ENCODE assay signal across 1 cellular context in the genomic region with DNA sequence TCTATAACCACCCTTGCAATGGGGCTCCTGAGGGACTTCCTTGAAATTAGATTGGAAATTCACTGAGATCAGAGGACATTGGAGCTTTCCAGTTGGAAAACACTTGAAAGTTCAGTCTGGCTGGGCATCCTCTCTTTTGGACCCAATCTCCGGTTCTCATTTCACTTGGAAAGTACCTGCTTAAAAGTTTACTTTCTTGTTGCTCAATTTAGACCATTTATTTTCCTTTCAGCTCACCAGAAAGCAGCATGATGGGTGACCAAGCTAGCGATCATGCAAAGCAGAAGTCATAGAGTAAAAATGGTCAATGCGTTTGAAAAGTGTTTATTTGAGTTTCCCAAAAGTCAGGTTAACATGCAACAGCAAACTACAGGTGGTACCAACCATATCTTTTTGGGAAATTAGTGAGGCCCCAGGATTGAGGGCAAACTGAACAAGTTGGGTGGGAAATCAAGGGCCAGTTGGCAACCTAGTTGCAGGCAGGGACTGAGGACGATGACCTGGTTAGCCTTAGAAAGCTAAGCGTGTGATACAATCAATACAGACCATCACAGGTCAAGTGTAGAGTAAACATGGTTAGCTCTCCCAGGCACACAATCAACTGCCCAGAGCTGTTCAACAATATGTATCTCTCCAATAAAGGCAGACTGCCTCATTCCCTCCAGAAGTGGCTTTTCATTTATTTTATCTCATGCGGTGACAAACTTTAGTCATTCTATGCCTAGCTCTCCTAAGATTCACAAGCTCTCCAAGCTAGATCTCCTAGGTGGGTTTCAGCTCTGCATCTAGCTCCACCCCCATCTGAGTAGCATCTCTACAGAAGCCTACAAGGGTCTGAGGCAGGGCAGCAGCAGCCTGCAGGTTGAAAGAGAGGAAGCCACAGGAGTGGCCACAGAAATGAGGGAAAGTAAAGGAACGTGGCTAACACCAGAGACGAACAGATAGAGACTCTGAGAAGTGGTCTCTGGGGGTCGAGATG.
TF ChIP-seq lines count a peak whose summit lies in the region.

No MANE protein-coding gene starts in this region.

TF ChIP-seq in HepG2, 621 proteins besides CTCF, POLR2A, EP300 and RAD21 (continued from another document and continues in another):
- TF ChIP-seq PBX2 (CRISPR knock-in tag; IDR thresholded peaks at IDR 0.05): no peak
- no peak for TF ChIP-seq ZNF354B (CRISPR knock-in tag; IDR thresholded peaks at IDR 0.05)
- TF ChIP-seq, protein P1, sequence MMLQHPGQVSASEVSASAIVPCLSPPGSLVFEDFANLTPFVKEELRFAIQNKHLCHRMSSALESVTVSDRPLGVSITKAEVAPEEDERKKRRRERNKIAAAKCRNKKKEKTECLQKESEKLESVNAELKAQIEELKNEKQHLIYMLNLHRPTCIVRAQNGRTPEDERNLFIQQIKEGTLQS (CRISPR knock-in tag; IDR thresholded peaks at IDR 0.05): no peak
- no peak for TF ChIP-seq ZNF121 (CRISPR knock-in tag; IDR thresholded peaks at IDR 0.05)
- no peak for TF ChIP-seq FOXC1 (CRISPR knock-in tag; IDR thresholded peaks at IDR 0.05; ENCODE audit: borderline replicate concordance)
- 0 out of 2 replicates have a peak, but pooled peaks have one; percentile 27 for TF ChIP-seq ZMYM3 (CRISPR knock-in tag; IDR thresholded peaks at IDR 0.05)
- TF ChIP-seq HDAC6 (IDR thresholded peaks at IDR 0.05; ENCODE audit: low read depth, low read length): no peak
- no peak for TF ChIP-seq ZNF580 (CRISPR knock-in tag; IDR thresholded peaks at IDR 0.05; ENCODE audit: borderline replicate concordance, low read depth)
- peak; percentile 50; the same call in 1 of the 2 replicates for TF ChIP-seq KAT2B (IDR thresholded peaks at IDR 0.05; ENCODE audit: borderline replicate concordance, low read depth, low read length)
- no peak for TF ChIP-seq ZNF564 (CRISPR knock-in tag; IDR thresholded peaks at IDR 0.05)
- no peak for TF ChIP-seq BHLHE40 (IDR thresholded peaks at IDR 0.05; ENCODE audit: low read length)
- no peak for TF ChIP-seq PREB (CRISPR knock-in tag; IDR thresholded peaks at IDR 0.05)
- TF ChIP-seq RXRB (CRISPR knock-in tag; IDR thresholded peaks at IDR 0.05; ENCODE audit: borderline replicate concordance): peak; percentile 89
- no peak for TF ChIP-seq ZNF672 (CRISPR knock-in tag; IDR thresholded peaks at IDR 0.05)
- TF ChIP-seq ZNF136 (CRISPR knock-in tag; IDR thresholded peaks at IDR 0.05; ENCODE audit: low read depth): no peak
- TF ChIP-seq, protein P2, sequence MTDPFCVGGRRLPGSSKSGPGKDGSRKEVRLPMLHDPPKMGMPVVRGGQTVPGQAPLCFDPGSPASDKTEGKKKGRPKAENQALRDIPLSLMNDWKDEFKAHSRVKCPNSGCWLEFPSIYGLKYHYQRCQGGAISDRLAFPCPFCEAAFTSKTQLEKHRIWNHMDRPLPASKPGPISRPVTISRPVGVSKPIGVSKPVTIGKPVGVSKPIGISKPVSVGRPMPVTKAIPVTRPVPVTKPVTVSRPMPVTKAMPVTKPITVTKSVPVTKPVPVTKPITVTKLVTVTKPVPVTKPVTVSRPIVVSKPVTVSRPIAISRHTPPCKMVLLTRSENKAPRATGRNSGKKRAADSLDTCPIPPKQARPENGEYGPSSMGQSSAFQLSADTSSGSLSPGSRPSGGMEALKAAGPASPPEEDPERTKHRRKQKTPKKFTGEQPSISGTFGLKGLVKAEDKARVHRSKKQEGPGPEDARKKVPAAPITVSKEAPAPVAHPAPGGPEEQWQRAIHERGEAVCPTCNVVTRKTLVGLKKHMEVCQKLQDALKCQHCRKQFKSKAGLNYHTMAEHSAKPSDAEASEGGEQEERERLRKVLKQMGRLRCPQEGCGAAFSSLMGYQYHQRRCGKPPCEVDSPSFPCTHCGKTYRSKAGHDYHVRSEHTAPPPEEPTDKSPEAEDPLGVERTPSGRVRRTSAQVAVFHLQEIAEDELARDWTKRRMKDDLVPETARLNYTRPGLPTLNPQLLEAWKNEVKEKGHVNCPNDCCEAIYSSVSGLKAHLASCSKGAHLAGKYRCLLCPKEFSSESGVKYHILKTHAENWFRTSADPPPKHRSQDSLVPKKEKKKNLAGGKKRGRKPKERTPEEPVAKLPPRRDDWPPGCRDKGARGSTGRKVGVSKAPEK (CRISPR knock-in tag; IDR thresholded peaks at IDR 0.05; ENCODE audit: borderline replicate concordance): peak; percentile 62; the same call in 1 of the 2 replicates
- TF ChIP-seq, protein P3, sequence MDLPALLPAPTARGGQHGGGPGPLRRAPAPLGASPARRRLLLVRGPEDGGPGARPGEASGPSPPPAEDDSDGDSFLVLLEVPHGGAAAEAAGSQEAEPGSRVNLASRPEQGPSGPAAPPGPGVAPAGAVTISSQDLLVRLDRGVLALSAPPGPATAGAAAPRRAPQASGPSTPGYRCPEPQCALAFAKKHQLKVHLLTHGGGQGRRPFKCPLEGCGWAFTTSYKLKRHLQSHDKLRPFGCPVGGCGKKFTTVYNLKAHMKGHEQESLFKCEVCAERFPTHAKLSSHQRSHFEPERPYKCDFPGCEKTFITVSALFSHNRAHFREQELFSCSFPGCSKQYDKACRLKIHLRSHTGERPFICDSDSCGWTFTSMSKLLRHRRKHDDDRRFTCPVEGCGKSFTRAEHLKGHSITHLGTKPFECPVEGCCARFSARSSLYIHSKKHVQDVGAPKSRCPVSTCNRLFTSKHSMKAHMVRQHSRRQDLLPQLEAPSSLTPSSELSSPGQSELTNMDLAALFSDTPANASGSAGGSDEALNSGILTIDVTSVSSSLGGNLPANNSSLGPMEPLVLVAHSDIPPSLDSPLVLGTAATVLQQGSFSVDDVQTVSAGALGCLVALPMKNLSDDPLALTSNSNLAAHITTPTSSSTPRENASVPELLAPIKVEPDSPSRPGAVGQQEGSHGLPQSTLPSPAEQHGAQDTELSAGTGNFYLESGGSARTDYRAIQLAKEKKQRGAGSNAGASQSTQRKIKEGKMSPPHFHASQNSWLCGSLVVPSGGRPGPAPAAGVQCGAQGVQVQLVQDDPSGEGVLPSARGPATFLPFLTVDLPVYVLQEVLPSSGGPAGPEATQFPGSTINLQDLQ (CRISPR knock-in tag; IDR thresholded peaks at IDR 0.05): no peak
- TF ChIP-seq FOXP1 (IDR thresholded peaks at IDR 0.05): no peak
- TF ChIP-seq FOXP1 (CRISPR knock-in tag; IDR thresholded peaks at IDR 0.05): peak; percentile 68
- TF ChIP-seq ZNF350 (CRISPR knock-in tag; IDR thresholded peaks at IDR 0.05; ENCODE audit: borderline replicate concordance, low read depth): no peak
- TF ChIP-seq ZNF20 (CRISPR knock-in tag; IDR thresholded peaks at IDR 0.05): no peak
- no peak for TF ChIP-seq CBFB (CRISPR knock-in tag; IDR thresholded peaks at IDR 0.05)
- no peak for TF ChIP-seq PPARG (CRISPR knock-in tag; conservative IDR thresholded peaks at IDR 0.05)
- no peak; the same call in 1 of the 2 replicates for TF ChIP-seq RCOR2 (CRISPR knock-in tag; IDR thresholded peaks at IDR 0.05)
- TF ChIP-seq PHF20 (CRISPR knock-in tag; IDR thresholded peaks at IDR 0.05): no peak
- TF ChIP-seq PBX3 (CRISPR knock-in tag; IDR thresholded peaks at IDR 0.05; ENCODE audit: borderline replicate concordance): no peak
- TF ChIP-seq SRSF1 (optimal IDR thresholded peaks at IDR 0.05; ENCODE audit: low read depth, low read length): no peak
- TF ChIP-seq ZBTB21 (CRISPR knock-in tag; IDR thresholded peaks at IDR 0.05): no peak
- TF ChIP-seq HNRNPL (IDR thresholded peaks at IDR 0.05; ENCODE audit: low read depth, low read length): no peak
- TF ChIP-seq, protein P4, sequence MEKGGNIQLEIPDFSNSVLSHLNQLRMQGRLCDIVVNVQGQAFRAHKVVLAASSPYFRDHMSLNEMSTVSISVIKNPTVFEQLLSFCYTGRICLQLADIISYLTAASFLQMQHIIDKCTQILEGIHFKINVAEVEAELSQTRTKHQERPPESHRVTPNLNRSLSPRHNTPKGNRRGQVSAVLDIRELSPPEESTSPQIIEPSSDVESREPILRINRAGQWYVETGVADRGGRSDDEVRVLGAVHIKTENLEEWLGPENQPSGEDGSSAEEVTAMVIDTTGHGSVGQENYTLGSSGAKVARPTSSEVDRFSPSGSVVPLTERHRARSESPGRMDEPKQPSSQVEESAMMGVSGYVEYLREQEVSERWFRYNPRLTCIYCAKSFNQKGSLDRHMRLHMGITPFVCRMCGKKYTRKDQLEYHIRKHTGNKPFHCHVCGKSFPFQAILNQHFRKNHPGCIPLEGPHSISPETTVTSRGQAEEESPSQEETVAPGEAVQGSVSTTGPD (CRISPR knock-in tag; IDR thresholded peaks at IDR 0.05): no peak
- peak; percentile 58; the same call in 1 of the 2 replicates for TF ChIP-seq ARNTL (CRISPR knock-in tag; IDR thresholded peaks at IDR 0.05)
- no peak for TF ChIP-seq ZNF251 (CRISPR knock-in tag; IDR thresholded peaks at IDR 0.05)
- no peak for TF ChIP-seq SATB2 (CRISPR knock-in tag; IDR thresholded peaks at IDR 0.05)
- TF ChIP-seq MTF2 (CRISPR knock-in tag; IDR thresholded peaks at IDR 0.05; ENCODE audit: borderline replicate concordance): no peak
- no peak for TF ChIP-seq KAT8 (CRISPR knock-in tag; IDR thresholded peaks at IDR 0.05)
- TF ChIP-seq, protein P5, sequence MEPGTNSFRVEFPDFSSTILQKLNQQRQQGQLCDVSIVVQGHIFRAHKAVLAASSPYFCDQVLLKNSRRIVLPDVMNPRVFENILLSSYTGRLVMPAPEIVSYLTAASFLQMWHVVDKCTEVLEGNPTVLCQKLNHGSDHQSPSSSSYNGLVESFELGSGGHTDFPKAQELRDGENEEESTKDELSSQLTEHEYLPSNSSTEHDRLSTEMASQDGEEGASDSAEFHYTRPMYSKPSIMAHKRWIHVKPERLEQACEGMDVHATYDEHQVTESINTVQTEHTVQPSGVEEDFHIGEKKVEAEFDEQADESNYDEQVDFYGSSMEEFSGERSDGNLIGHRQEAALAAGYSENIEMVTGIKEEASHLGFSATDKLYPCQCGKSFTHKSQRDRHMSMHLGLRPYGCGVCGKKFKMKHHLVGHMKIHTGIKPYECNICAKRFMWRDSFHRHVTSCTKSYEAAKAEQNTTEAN (CRISPR knock-in tag; conservative IDR thresholded peaks at IDR 0.05): no peak
- no peak for TF ChIP-seq KLF11 (CRISPR knock-in tag; IDR thresholded peaks at IDR 0.05)
- TF ChIP-seq RXRA (CRISPR knock-in tag; IDR thresholded peaks at IDR 0.05): peak; percentile 72; the same call in 1 of the 2 replicates
- peak; percentile 93; the same call in 1 of the 2 replicates for TF ChIP-seq TBX3 (IDR thresholded peaks at IDR 0.05; ENCODE audit: borderline replicate concordance)
- no peak for TF ChIP-seq ZBTB26 (CRISPR knock-in tag; IDR thresholded peaks at IDR 0.05; ENCODE audit: borderline replicate concordance)
- no peak for TF ChIP-seq ZNF713 (CRISPR knock-in tag; IDR thresholded peaks at IDR 0.05)
- TF ChIP-seq, protein P6, sequence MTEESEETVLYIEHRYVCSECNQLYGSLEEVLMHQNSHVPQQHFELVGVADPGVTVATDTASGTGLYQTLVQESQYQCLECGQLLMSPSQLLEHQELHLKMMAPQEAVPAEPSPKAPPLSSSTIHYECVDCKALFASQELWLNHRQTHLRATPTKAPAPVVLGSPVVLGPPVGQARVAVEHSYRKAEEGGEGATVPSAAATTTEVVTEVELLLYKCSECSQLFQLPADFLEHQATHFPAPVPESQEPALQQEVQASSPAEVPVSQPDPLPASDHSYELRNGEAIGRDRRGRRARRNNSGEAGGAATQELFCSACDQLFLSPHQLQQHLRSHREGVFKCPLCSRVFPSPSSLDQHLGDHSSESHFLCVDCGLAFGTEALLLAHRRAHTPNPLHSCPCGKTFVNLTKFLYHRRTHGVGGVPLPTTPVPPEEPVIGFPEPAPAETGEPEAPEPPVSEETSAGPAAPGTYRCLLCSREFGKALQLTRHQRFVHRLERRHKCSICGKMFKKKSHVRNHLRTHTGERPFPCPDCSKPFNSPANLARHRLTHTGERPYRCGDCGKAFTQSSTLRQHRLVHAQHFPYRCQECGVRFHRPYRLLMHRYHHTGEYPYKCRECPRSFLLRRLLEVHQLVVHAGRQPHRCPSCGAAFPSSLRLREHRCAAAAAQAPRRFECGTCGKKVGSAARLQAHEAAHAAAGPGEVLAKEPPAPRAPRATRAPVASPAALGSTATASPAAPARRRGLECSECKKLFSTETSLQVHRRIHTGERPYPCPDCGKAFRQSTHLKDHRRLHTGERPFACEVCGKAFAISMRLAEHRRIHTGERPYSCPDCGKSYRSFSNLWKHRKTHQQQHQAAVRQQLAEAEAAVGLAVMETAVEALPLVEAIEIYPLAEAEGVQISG (CRISPR knock-in tag; IDR thresholded peaks at IDR 0.05): no peak
- no peak for TF ChIP-seq SP140L (CRISPR knock-in tag; IDR thresholded peaks at IDR 0.05; ENCODE audit: borderline replicate concordance)
- no peak for TF ChIP-seq ARHGAP35 (CRISPR knock-in tag; IDR thresholded peaks at IDR 0.05; ENCODE audit: borderline replicate concordance)
- TF ChIP-seq ZBTB20 (CRISPR knock-in tag; IDR thresholded peaks at IDR 0.05; ENCODE audit: borderline replicate concordance, low read depth): no peak
